ENCODE assay signal across 8 cellular contexts in the genomic region with DNA sequence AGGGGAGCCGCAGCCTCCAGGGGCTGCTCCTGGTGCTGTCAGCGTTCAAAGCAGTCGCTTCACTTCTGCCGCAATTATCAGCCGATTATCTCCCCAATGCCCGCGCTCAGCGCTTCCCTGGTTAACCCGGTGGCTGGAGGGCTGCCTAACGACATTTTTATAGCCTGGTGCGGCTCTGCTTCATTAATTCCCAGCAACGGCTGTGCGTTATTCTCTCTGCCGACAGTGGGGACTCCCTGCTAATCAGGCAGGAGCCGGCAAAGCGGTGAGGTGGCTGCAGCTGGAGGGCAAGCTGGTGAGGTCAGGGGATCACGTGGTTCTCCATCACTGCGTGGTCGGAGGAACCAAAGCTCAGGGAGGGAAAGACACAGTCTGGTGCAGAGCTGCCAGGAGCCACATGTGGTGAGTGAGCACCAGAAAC.
DNase-seq lines count a peak whose midpoint lies in the region; ATAC-seq and TF ChIP-seq lines count a peak whose summit lies in the region.

No MANE protein-coding gene starts in this region.

- no peaks in the 10 kb centered on the region for H3K9me3 Mint-ChIP-seq in Calu3 (ENCODE audit: low read depth, unreplicated experiment)

- intact Hi-C loops in Calu3 (cut with micrococcal nuclease; ENCODE audit: unreplicated experiment) = no loop called here

- no peak overlapping the region for H3K27ac Mint-ChIP-seq in Calu3 (ENCODE audit: unreplicated experiment)

- no peak overlapping the region for H3K4me3 ChIP-seq in foreskin fibroblast (ENCODE audit: low read depth in 1 of 2, low read length in 2 of 2)

- no peak for TF ChIP-seq CTCF in foreskin fibroblast (IDR thresholded peaks at IDR 0.05; ENCODE audit: low read depth, low read length)
- no peak for TF ChIP-seq CTCF in Calu3 (IDR thresholded peaks at IDR 0.05; ENCODE audit: unreplicated experiment)

- no peaks in the 10 kb centered on the region for H3K36me3 Mint-ChIP-seq in Calu3 (ENCODE audit: insufficient read depth, unreplicated experiment)

- no peaks in the 10 kb centered on the region for H3K27me3 Mint-ChIP-seq in Calu3 (ENCODE audit: unreplicated experiment)

- ATAC-seq in GM21717 (IDR thresholded peaks at IDR 0.05; ENCODE audit: unreplicated experiment) = peak; percentile 61
- ATAC-seq in GM21528 (IDR thresholded peaks at IDR 0.05; ENCODE audit: low FRiP score, unreplicated experiment) = no peak

- no peak overlapping the region for H3K4me3 Mint-ChIP-seq in Calu3 (ENCODE audit: low read depth, unreplicated experiment)

- CTCF ChIA-PET in Calu3 (lab: Charles Lee) = no interaction called here

- BruUV-seq in Calu3 (replicated peaks; lab: Mats Ljungman, UMichigan) = no TSS peak

- H3K4me1 Mint-ChIP-seq in Calu3 (ENCODE audit: low read depth, unreplicated experiment) = no peaks in the 10 kb centered on the region

- DNase-seq in AG08396 (ENCODE audit: low spot score) (peak; percentile 41), NCI-H345 treated with DMSO at 0.1 percent for 48 hours (lab: John Stamatoyannopoulos, UW; ENCODE audit: unreplicated experiment) (peak; percentile 25), foreskin fibroblast (peak; percentile 50 to 78), stromal cell of bone marrow (ENCODE audit: low read depth) (peak; percentile 20), putamen (ENCODE audit: low spot score) (no peak), Calu3 (no peak)

Comparison
In these comparisons a context has a peak if more than half of its experiments do, and no peak if none do; other contexts are left out.
1. DNase-seq: peak in AG08396 (single experiment), NCI-H345 treated with DMSO at 0.1 percent for 48 hours (single experiment), foreskin fibroblast (2 of 2) and stromal cell of bone marrow (single experiment); none in putamen (single experiment) and Calu3 (single experiment).